In the genomic region with DNA sequence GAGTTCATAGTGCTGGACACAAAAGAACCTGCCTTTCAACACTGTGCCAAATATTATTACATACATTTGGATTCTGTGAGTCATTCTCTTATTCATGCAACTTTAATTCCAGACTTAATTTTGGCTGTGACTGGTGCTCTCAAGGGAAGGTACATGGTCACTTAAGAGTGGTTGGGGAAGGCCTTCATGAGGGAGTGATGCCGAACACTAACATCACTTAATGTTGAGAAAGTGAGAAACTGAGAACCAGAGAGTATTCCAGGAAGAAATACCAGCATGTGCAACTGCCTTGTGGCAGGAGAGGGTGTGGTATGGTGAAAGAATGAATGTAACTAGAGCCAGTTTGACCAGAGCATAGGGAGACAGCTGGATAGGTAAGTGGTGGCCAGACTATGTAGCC, we compare ENCODE assay signal across 15 cellular contexts. TPM values are rescaled to one million over a fixed set of nuclear protein-coding genes. Genes with fewer than 3 reads are reported as not detected.
DNase-seq lines count a peak whose midpoint lies in the region; ATAC-seq and TF ChIP-seq lines count a peak whose summit lies in the region.
"Had no signal": no experiment of that assay in that cellular context is flagged by ENCODE, and none has a peak within 500 bp of the region (broad histone marks: within the 10 kb centered on the region; RNA-seq: fewer than 3 reads in every experiment).

No MANE protein-coding gene starts in this region.

- H3K79me2 ChIP-seq in HCT116 (ENCODE audit: insufficient read depth, low read length): no peaks in the 10 kb centered on the region
- H3K79me2 ChIP-seq in smooth muscle cell (ENCODE audit: low read depth): no peaks in the 10 kb centered on the region

- no peaks in the 10 kb centered on the region for H3K9me2 ChIP-seq in HCT116 (ENCODE audit: insufficient read depth)

- WGBS in smooth muscle cell (ENCODE audit: low lambda C conversion rate): 90% methylated on average over 1 of the region's 1 CpG
- WGBS in lower leg skin, 2 donors: 82 to 90% methylated on average over 1 of the region's 1 CpG

- H2AFZ ChIP-seq in HCT116 (ENCODE audit: low read depth, low read length, poor library complexity, severe bottlenecking) (no peak overlapping the region), smooth muscle cell (ENCODE audit: low read depth) (no peak overlapping the region)

- no peak overlapping the region for H3K4me3 ChIP-seq in HCT116 (replicated peaks in 1 of 2; ENCODE audit: low read depth in 1 of 2, low read length in 2 of 2)
- H3K4me3 ChIP-seq in adipocyte (ENCODE audit: low read length): no peak overlapping the region
- no peak overlapping the region for H3K4me3 ChIP-seq in smooth muscle cell
- H3K4me3 ChIP-seq in lower leg skin (ENCODE audit: low read depth, poor library complexity, severe bottlenecking): no peak overlapping the region
- H3K4me3 ChIP-seq: gastrocnemius medialis, right lobe of liver had no signal

- no peak overlapping the region for H3K4me3 Mint-ChIP-seq in activated naive CD4-positive, alpha-beta T cell treated with anti-CD3 and anti-CD28 coated beads, Interleukin-2, amount 10 ng/mL, durations not matched to agents 7 days and 5 days
- H3K4me3 Mint-ChIP-seq: activated B cell treated with CpG ODN at 0.5 μM for 24 hours; dendritic cell treated with granulocyte-macrophage colony-stimulating factor and Interleukin-4, amounts not matched to agents 40 ng/mL and 50 ng/mL, for 4 days; immature natural killer cell had no signal

- H3K27ac Mint-ChIP-seq in activated naive CD4-positive, alpha-beta T cell treated with anti-CD3 and anti-CD28 coated beads, Interleukin-2, amount 10 ng/mL, durations not matched to agents 7 days and 5 days: no peak overlapping the region
- H3K27ac Mint-ChIP-seq: activated B cell treated with CpG ODN at 0.5 μM for 24 hours; activated naive CD4-positive, alpha-beta T cell treated with anti-CD3 and anti-CD28 coated beads, Interleukin-2, amount 50 U/mL, for 72 hours; dendritic cell treated with granulocyte-macrophage colony-stimulating factor and Interleukin-4, amounts not matched to agents 40 ng/mL and 50 ng/mL, for 4 days had no signal

- H3K27ac ChIP-seq in HCT116 (ENCODE audit: low read depth, low read length) (no peak overlapping the region), smooth muscle cell (ENCODE audit: low read depth) (peak overlapping the region; percentile 14)
- H3K27ac ChIP-seq: gastrocnemius medialis, right lobe of liver had no signal

- BruUV-seq in HCT116 (replicated peaks; lab: Mats Ljungman, UMichigan): no TSS peak

- H3K36me3 ChIP-seq in HCT116 (ENCODE audit: control insufficient read depth in 1 of 2, insufficient read depth in 2 of 2, low read length in 2 of 2) (no peaks in the 10 kb centered on the region), adipocyte (ENCODE audit: control insufficient read depth, insufficient read depth, low read length, severe bottlenecking) (peaks cover 11% of the 10 kb centered on the region), smooth muscle cell (ENCODE audit: low read depth) (peaks cover 3% of the 10 kb centered on the region)

- TF ChIP-seq POLR2A in HCT116 (IDR thresholded peaks at IDR 0.05; ENCODE audit: borderline replicate concordance, extremely low read depth, insufficient read depth, insufficient read length): no peak
- no peak for TF ChIP-seq POLR2A in lower leg skin (IDR thresholded peaks at IDR 0.05)

- H3K9me3 Mint-ChIP-seq in activated naive CD4-positive, alpha-beta T cell treated with anti-CD3 and anti-CD28 coated beads, Interleukin-2, amount 10 ng/mL, durations not matched to agents 7 days and 5 days: no peaks in the 10 kb centered on the region
- H3K9me3 Mint-ChIP-seq: activated B cell treated with CpG ODN at 0.5 μM for 24 hours; activated naive CD4-positive, alpha-beta T cell treated with anti-CD3 and anti-CD28 coated beads, Interleukin-2, amount 50 U/mL, for 72 hours; dendritic cell treated with granulocyte-macrophage colony-stimulating factor and Interleukin-4, amounts not matched to agents 40 ng/mL and 50 ng/mL, for 4 days had no signal

- TF ChIP-seq CTCF in HCT116 (IDR thresholded peaks at IDR 0.05 in 2 of 3, conservative IDR thresholded peaks at IDR 0.05 in 1 of 3; ENCODE audit: borderline replicate concordance in 1 of 3, insufficient read depth in 1 of 3, low read depth in 2 of 3, low read length in 2 of 3) (no peak), smooth muscle cell (IDR thresholded peaks at IDR 0.05; ENCODE audit: borderline replicate concordance, insufficient read depth, poor library complexity, severe bottlenecking) (no peak), lower leg skin (IDR thresholded peaks at IDR 0.05) (no peak)

- H3K27me3 Mint-ChIP-seq in activated naive CD4-positive, alpha-beta T cell treated with anti-CD3 and anti-CD28 coated beads, Interleukin-2, amount 10 ng/mL, durations not matched to agents 7 days and 5 days: no peaks in the 10 kb centered on the region
- H3K27me3 Mint-ChIP-seq: activated B cell treated with CpG ODN at 0.5 μM for 24 hours; dendritic cell treated with granulocyte-macrophage colony-stimulating factor and Interleukin-4, amounts not matched to agents 40 ng/mL and 50 ng/mL, for 4 days had no signal

- H3K36me3 Mint-ChIP-seq in activated naive CD4-positive, alpha-beta T cell treated with anti-CD3 and anti-CD28 coated beads, Interleukin-2, amount 10 ng/mL, durations not matched to agents 7 days and 5 days: peaks cover 11% of the 10 kb centered on the region

- H3F3A ChIP-seq in smooth muscle cell (ENCODE audit: low read depth): no peaks in the 10 kb centered on the region

- no peak overlapping the region for H3K9ac ChIP-seq in HCT116 (ENCODE audit: low read length)
- no peak overlapping the region for H3K9ac ChIP-seq in adipocyte (ENCODE audit: low read length)
- no peak overlapping the region for H3K9ac ChIP-seq in smooth muscle cell (ENCODE audit: low read depth)

- ATAC-seq in HCT116: peak; percentile 65
- no peak for ATAC-seq in HG03108 (IDR thresholded peaks at IDR 0.05; ENCODE audit: unreplicated experiment)
- ATAC-seq: activated naive CD4-positive, alpha-beta T cell treated with anti-CD3 and anti-CD28 coated beads, Interleukin-2, amount 50 U/mL, for 72 hours; gastrocnemius medialis; right lobe of liver had no signal

- H3K9me3 ChIP-seq in HCT116 (ENCODE audit: control insufficient read depth in 1 of 2, insufficient read depth in 1 of 2, low read depth in 1 of 2, low read length in 2 of 2) (no peaks in the 10 kb centered on the region), adipocyte (ENCODE audit: control insufficient read depth, low read length) (no peaks in the 10 kb centered on the region), smooth muscle cell (replicated peaks; ENCODE audit: low read depth) (no peaks in the 10 kb centered on the region)
- H3K9me3 ChIP-seq: gastrocnemius medialis, right lobe of liver had no signal

- H3K27me3 ChIP-seq in HCT116 (ENCODE audit: insufficient read depth, low read length) (no peaks in the 10 kb centered on the region), adipocyte (replicated peaks; ENCODE audit: control insufficient read depth, insufficient read depth, low read length) (no peaks in the 10 kb centered on the region), smooth muscle cell (ENCODE audit: low read depth) (no peaks in the 10 kb centered on the region)
- H3K27me3 ChIP-seq: gastrocnemius medialis, right lobe of liver had no signal

- H3K4me2 ChIP-seq in HCT116 (ENCODE audit: low read length): peak overlapping the region; percentile 23; the same call in 1 of the 2 replicates
- H3K4me2 ChIP-seq in smooth muscle cell: no peak overlapping the region

- peak; percentile 4 for DNase-seq in HCT116 (ENCODE audit: low read depth, low spot score)
- DNase-seq in adipocyte (ENCODE audit: low read depth): peak; percentile 75
- DNase-seq in fibroblast of the conjunctiva (ENCODE audit: low read depth): peak; percentile 21
- DNase-seq in smooth muscle cell (lab: John Stamatoyannopoulos, UW; ENCODE audit: unreplicated experiment): no peak
- no peak for DNase-seq in lower leg skin (ENCODE audit: low spot score in 2 of 2)
- DNase-seq in activated naive CD4-positive, alpha-beta T cell treated with anti-CD3 and anti-CD28 coated beads, Interleukin-2, amount 10 ng/mL, durations not matched to agents 7 days and 5 days: no peak
- DNase-seq: activated B cell treated with CpG ODN at 0.5 μM for 24 hours, gastrocnemius medialis, immature natural killer cell, NCI-H1105 treated with DMSO at 0.1 percent for 48 hours, right lobe of liver, SW 1271 had no signal

- TF ChIP-seq RAD21 in HCT116 (IDR thresholded peaks at IDR 0.05; ENCODE audit: low read depth): no peak

- peaks cover 3 to 11% of the 10 kb centered on the region in 2 experiments; a peak in 2 of 4 replicates for H3K4me1 ChIP-seq in HCT116 (ENCODE audit: control insufficient read depth in 1 of 2, insufficient read depth in 2 of 2, low read length in 2 of 2)
- peaks cover 13% of the 10 kb centered on the region for H3K4me1 ChIP-seq in adipocyte (ENCODE audit: control insufficient read depth, insufficient read depth, low read length)
- no peaks in the 10 kb centered on the region for H3K4me1 ChIP-seq in smooth muscle cell (ENCODE audit: low read depth)
- H3K4me1 ChIP-seq: gastrocnemius medialis, right lobe of liver had no signal

- intact Hi-C loops in HCT116 (cut with micrococcal nuclease) (no loop called here), lower leg skin (cut with DNase I; ENCODE audit: low total_unique reads) (no loop called here)

- H4K20me1 ChIP-seq in HCT116 (ENCODE audit: insufficient read depth) (peaks cover 3% of the 10 kb centered on the region; the same call in 1 of the 2 replicates), smooth muscle cell (ENCODE audit: low read depth) (no peaks in the 10 kb centered on the region)

- RAD21 ChIA-PET in HCT116 (lab: Charles Lee; ENCODE audit: low non-redundant PET in 1 of 2, low total read pairs in 2 of 2, uncharacterized antibody in 2 of 2, unreplicated experiment in 2 of 2): no interaction called here

- POLR2A ChIA-PET in HCT116 (lab: Charles Lee): no interaction called here

- H3K4me1 Mint-ChIP-seq in activated naive CD4-positive, alpha-beta T cell treated with anti-CD3 and anti-CD28 coated beads, Interleukin-2, amount 10 ng/mL, durations not matched to agents 7 days and 5 days: peaks cover 2% of the 10 kb centered on the region
- H3K4me1 Mint-ChIP-seq: activated B cell treated with CpG ODN at 0.5 μM for 24 hours had no signal

- CTCF ChIA-PET in HCT116 (lab: Charles Lee): no interaction called here
- CTCF ChIA-PET in activated naive CD4-positive, alpha-beta T cell treated with anti-CD3 and anti-CD28 coated beads, Interleukin-2, amount 10 ng/mL, durations not matched to agents 7 days and 5 days (lab: Charles Lee): no interaction called here

TF ChIP-seq in HCT116, 20 proteins besides CTCF, POLR2A, EP300 and RAD21 (continues in another document):
- TF ChIP-seq SRF (IDR thresholded peaks at IDR 0.05; ENCODE audit: low read depth) (no peak), EGR1 (IDR thresholded peaks at IDR 0.05; ENCODE audit: low read depth) (no peak)
- TF ChIP-seq, protein P1, sequence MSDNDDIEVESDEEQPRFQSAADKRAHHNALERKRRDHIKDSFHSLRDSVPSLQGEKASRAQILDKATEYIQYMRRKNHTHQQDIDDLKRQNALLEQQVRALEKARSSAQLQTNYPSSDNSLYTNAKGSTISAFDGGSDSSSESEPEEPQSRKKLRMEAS (IDR thresholded peaks at IDR 0.05): no peak

RNA-seq across cellular contexts. Expression of a gene that starts 41.5 kb away (rescaled TPM):
- 1.8 TPM for total RNA-seq in HCT116 (2021; ENCODE audit: unreplicated experiment)
- polyA plus RNA-seq in HCT116 (2012): 0.39 and 0.44 TPM in 2 replicates
- total RNA-seq in smooth muscle cell: 2.0 and 3.0 TPM in 2 replicates
- polyA plus RNA-seq in smooth muscle cell: 0.49 and 1.3 TPM in 2 replicates
- 10 to 100 TPM; 25.6 to 65.1 (median 37.2) TPM for total RNA-seq in lower leg skin
- polyA plus RNA-seq: immature natural killer cell had no signal

Comparison
In these comparisons a context has a peak if more than half of its experiments do, and no peak if none do; other contexts are left out.
1. DNase-seq: peak in HCT116 (single experiment), adipocyte (single experiment) and fibroblast of the conjunctiva (single experiment); none in smooth muscle cell (single experiment), lower leg skin (0 of 2) and activated naive CD4-positive, alpha-beta T cell treated with anti-CD3 and anti-CD28 coated beads, Interleukin-2, amount 10 ng/mL, durations not matched to agents 7 days and 5 days (single experiment).